In genomic region chr7:112138453-112138852, GRCh38 we compare ENCODE assay signal across 18 cellular contexts.
A peak's percentile ranks its signal among the peaks of the same experiment; 100 is the strongest.
DNase-seq lines count a peak whose midpoint lies in the region; ATAC-seq and TF ChIP-seq lines count a peak whose summit lies in the region.
"Had no signal": no experiment of that assay in that cellular context is flagged by ENCODE, and none has a peak within 500 bp of the region (broad histone marks: within the 10 kb centered on the region; RNA-seq: fewer than 3 reads in every experiment).

No MANE protein-coding gene starts in this region.

- H3K23ac ChIP-seq in trophoblast cell (ENCODE audit: low read length), result no peak overlapping the region

- no peak overlapping the region for H3K4ac ChIP-seq in trophoblast cell (ENCODE audit: low read depth, low read length)

- intact Hi-C loops in psoas muscle (cut with DNase I), result no loop called here

- H3K4me1 ChIP-seq in trophoblast cell (ENCODE audit: control insufficient read depth in 1 of 2, insufficient read depth in 2 of 2, low read length in 2 of 2) (no peaks in the 10 kb centered on the region), psoas muscle (peaks cover 4% of the 10 kb centered on the region), Peyer's patch (peaks cover 0 to 11% (median 0%) of the 10 kb centered on the region in 4 donors)
- H3K4me1 ChIP-seq: BLaER1 had no signal

- TF ChIP-seq CTCF in psoas muscle (IDR thresholded peaks at IDR 0.05), result no peak
- TF ChIP-seq CTCF in Peyer's patch (IDR thresholded peaks at IDR 0.05), result no peak

- H3K27me3 Mint-ChIP-seq in stimulated activated naive CD8-positive, alpha-beta T cell treated with anti-CD3 and anti-CD28 coated beads, Interleukin-15, amount 100 ng/mL, for 72 hours, result no peaks in the 10 kb centered on the region

- H3K27me3 ChIP-seq in trophoblast cell (ENCODE audit: insufficient read depth, low read length) (no peaks in the 10 kb centered on the region), psoas muscle (ENCODE audit: insufficient read depth in 3 of 3, low read length in 2 of 3) (no peaks in the 10 kb centered on the region), Peyer's patch (no peaks in the 10 kb centered on the region)
- H3K27me3 ChIP-seq: BLaER1 had no signal

- DNase-seq in stimulated activated naive CD8-positive, alpha-beta T cell treated with anti-CD3 and anti-CD28 coated beads, Interleukin-15, amount 100 ng/mL, for 72 hours, result no peak
- DNase-seq in stimulated activated naive CD8-positive, alpha-beta T cell treated with anti-CD3 and anti-CD28 coated beads, Interleukin-15, Interleukin-2, amounts not matched to agents 100 U/mL and 50 U/mL, for 24 hours, result no peak
- DNase-seq in NCI-H82 treated with DMSO at 0.1 percent for 48 hours (lab: John Stamatoyannopoulos, UW; ENCODE audit: unreplicated experiment) (peak; percentile 47), trophoblast cell (no peak), psoas muscle (no peak), hippocampal formation (lab: John Stamatoyannopoulos, UW) (no peak), Peyer's patch (no peak)
- DNase-seq in stimulated activated CD8-positive, alpha-beta memory T cell treated with anti-CD3 and anti-CD28 coated beads, Interleukin-4, amount 100 ng/mL, for 48 hours, result no peak
- DNase-seq: 8988T; CD4-positive, alpha-beta memory T cell; DMS79 treated with DMSO at 0.1 percent for 48 hours; GF-D8; HCEC 1CT; IMR-90 had no signal

- H3K9me3 ChIP-seq in trophoblast cell (ENCODE audit: insufficient read depth, low read depth, low read length), result no peaks in the 10 kb centered on the region
- H3K9me3 ChIP-seq in psoas muscle, result no peaks in the 10 kb centered on the region
- no peaks in the 10 kb centered on the region for H3K9me3 ChIP-seq in Peyer's patch
- H3K9me3 ChIP-seq: BLaER1 had no signal

- H3K4me3 Mint-ChIP-seq in stimulated activated naive CD8-positive, alpha-beta T cell treated with anti-CD3 and anti-CD28 coated beads, Interleukin-15, amount 100 ng/mL, for 72 hours, result no peak overlapping the region
- H3K4me3 Mint-ChIP-seq: CD14-positive monocyte; CD4-positive, alpha-beta memory T cell; GM23338 had no signal

- H3K18ac ChIP-seq in trophoblast cell (ENCODE audit: low read length), result peak overlapping the region; percentile 30

- no peak overlapping the region for H3K9ac ChIP-seq in trophoblast cell (ENCODE audit: low read length)
- H3K9ac ChIP-seq: BLaER1 had no signal

- H4K91ac ChIP-seq in trophoblast cell (ENCODE audit: low read depth, low read length), result no peak overlapping the region

- ATAC-seq in stimulated activated naive CD8-positive, alpha-beta T cell treated with anti-CD3 and anti-CD28 coated beads, Interleukin-15, amount 100 ng/mL, for 72 hours, result peak; percentile 48
- no peak for ATAC-seq in stimulated activated naive CD8-positive, alpha-beta T cell treated with anti-CD3 and anti-CD28 coated beads, Interleukin-15, Interleukin-2, amounts not matched to agents 100 U/mL and 50 U/mL, for 24 hours
- ATAC-seq in psoas muscle, result no peak
- ATAC-seq: GM12878, GM23338 had no signal

- H3K4me2 ChIP-seq in trophoblast cell (ENCODE audit: low read length), result no peak overlapping the region
- H3K4me2 ChIP-seq: BLaER1, GM23338 had no signal

- H3K79me1 ChIP-seq in trophoblast cell (ENCODE audit: low read length), result no peaks in the 10 kb centered on the region

- no peak overlapping the region for H2BK5ac ChIP-seq in trophoblast cell (ENCODE audit: low read depth, low read length, poor library complexity)

- no peak overlapping the region for H2BK12ac ChIP-seq in trophoblast cell (ENCODE audit: low read length)

- H4K12ac ChIP-seq in trophoblast cell (ENCODE audit: low read depth, low read length), result no peak overlapping the region

- no peak overlapping the region for H2AK5ac ChIP-seq in trophoblast cell (ENCODE audit: low read length)

- no peak for TF ChIP-seq POLR2A in Peyer's patch (IDR thresholded peaks at IDR 0.05)

- H3K4me3 ChIP-seq in trophoblast cell (ENCODE audit: low read depth, low read length), result no peak overlapping the region
- H3K4me3 ChIP-seq in psoas muscle, result no peak overlapping the region
- no peak overlapping the region for H3K4me3 ChIP-seq in Peyer's patch
- H3K4me3 ChIP-seq: BLaER1, GM12878, GM23338 had no signal

- H3K36me3 ChIP-seq in trophoblast cell (ENCODE audit: control insufficient read depth in 1 of 2, insufficient read depth in 2 of 2, low read length in 2 of 2), result no peaks in the 10 kb centered on the region
- H3K36me3 ChIP-seq in psoas muscle (ENCODE audit: insufficient read depth in 1 of 2, low read depth in 1 of 2), result no peaks in the 10 kb centered on the region
- no peaks in the 10 kb centered on the region for H3K36me3 ChIP-seq in Peyer's patch
- H3K36me3 ChIP-seq: BLaER1 had no signal

- H4K8ac ChIP-seq in trophoblast cell (ENCODE audit: low read depth, low read length), result no peak overlapping the region

- H3K14ac ChIP-seq in trophoblast cell (ENCODE audit: low read length), result no peak overlapping the region

- WGBS in trophoblast cell (ENCODE audit: extremely low coverage, insufficient coverage, insufficient read length), result no CpG with 5 or more reads among the region's 3 CpGs
- 77 to 83% (median 80%) methylated on average over 3 of the region's 3 CpGs for WGBS in psoas muscle, 3 donors

- H3K79me2 ChIP-seq in trophoblast cell (ENCODE audit: control insufficient read depth, insufficient read depth, low read length, poor library complexity), result no peaks in the 10 kb centered on the region

- H3K9me3 Mint-ChIP-seq in stimulated activated naive CD8-positive, alpha-beta T cell treated with anti-CD3 and anti-CD28 coated beads, Interleukin-15, amount 100 ng/mL, for 72 hours, result no peaks in the 10 kb centered on the region
- H3K9me3 Mint-ChIP-seq: CD14-positive monocyte; CD4-positive, alpha-beta memory T cell; GM23338 had no signal

- H2BK120ac ChIP-seq in trophoblast cell (ENCODE audit: insufficient read depth, low read length, poor library complexity), result no peak overlapping the region

- no peaks in the 10 kb centered on the region for H3K4me1 Mint-ChIP-seq in stimulated activated naive CD8-positive, alpha-beta T cell treated with anti-CD3 and anti-CD28 coated beads, Interleukin-15, amount 100 ng/mL, for 72 hours
- H3K4me1 Mint-ChIP-seq: CD14-positive monocyte; CD4-positive, alpha-beta memory T cell had no signal

- no peak overlapping the region for H3K27ac ChIP-seq in trophoblast cell (ENCODE audit: low read depth, low read length)
- no peak overlapping the region for H3K27ac ChIP-seq in psoas muscle
- no peak overlapping the region for H3K27ac ChIP-seq in Peyer's patch
- H3K27ac ChIP-seq: BLaER1 had no signal

- no peak overlapping the region for H2AFZ ChIP-seq in trophoblast cell (ENCODE audit: insufficient read depth, low read length, poor library complexity)
- H2AFZ ChIP-seq: GM23338 had no signal

- H3K27ac Mint-ChIP-seq in stimulated activated naive CD8-positive, alpha-beta T cell treated with anti-CD3 and anti-CD28 coated beads, Interleukin-15, amount 100 ng/mL, for 72 hours, result no peak overlapping the region
- H3K27ac Mint-ChIP-seq: CD14-positive monocyte; CD4-positive, alpha-beta memory T cell; GM23338 had no signal
